Comparison of ENCODE assay signal across 22 cellular contexts in genomic region chr7:4824120-4824775, GRCh38. TPM values are rescaled to one million over a fixed set of nuclear protein-coding genes. Genes with fewer than 3 reads are reported as not detected.
A peak's percentile ranks its signal among the peaks of the same experiment; 100 is the strongest.
DNase-seq lines count a peak whose midpoint lies in the region; ATAC-seq and TF ChIP-seq lines count a peak whose summit lies in the region.
"Had no signal": no experiment of that assay in that cellular context is flagged by ENCODE, and none has a peak within 500 bp of the region (broad histone marks: within the 10 kb centered on the region; RNA-seq: fewer than 3 reads in every experiment).

No MANE protein-coding gene starts in this region.

- WGBS in SK-N-SH (ENCODE audit: low lambda C conversion rate), result 85% methylated on average over 14 of the region's 20 CpGs
- 90 to 93% methylated on average over 18 to 20 of the region's 20 CpGs for WGBS in endodermal cell (ENCODE audit: insufficient coverage in 1 of 2, insufficient read length in 1 of 2), 2 experiments
- 85 to 90% methylated on average over 19 to 20 of the region's 20 CpGs for WGBS in GM23248 (ENCODE audit: low coverage in 1 of 2, low lambda C conversion rate in 2 of 2, missing lambda C conversion rate in 2 of 2), 2 experiments

- TF ChIP-seq CTCF in SK-N-SH (IDR thresholded peaks at IDR 0.05) (no peak), endodermal cell (conservative IDR thresholded peaks at IDR 0.05) (no peak), nephron progenitor cell (IDR thresholded peaks at IDR 0.05) (no peak), type B pancreatic cell (conservative IDR thresholded peaks at IDR 0.05) (no peak), Calu3 (IDR thresholded peaks at IDR 0.05; ENCODE audit: unreplicated experiment) (no peak)

- H3K79me2 ChIP-seq in SK-N-SH (ENCODE audit: insufficient read depth) (no peaks in the 10 kb centered on the region), GM23248 (ENCODE audit: insufficient read depth) (no peaks in the 10 kb centered on the region)

- H3K9ac ChIP-seq in SK-N-SH (no peak overlapping the region), endodermal cell (ENCODE audit: extremely low read depth, low read length, poor library complexity, severe bottlenecking) (no peak overlapping the region), GM23248 (no peak overlapping the region)
- H3K9ac ChIP-seq: KMS-11 had no signal

- H4K20me1 ChIP-seq in SK-N-SH (ENCODE audit: insufficient read depth), result no peaks in the 10 kb centered on the region
- H4K20me1 ChIP-seq in GM23248 (ENCODE audit: insufficient read depth), result no peaks in the 10 kb centered on the region

- H3K9me3 Mint-ChIP-seq in endodermal cell (no peaks in the 10 kb centered on the region), nephron progenitor cell (no peaks in the 10 kb centered on the region), type B pancreatic cell (no peaks in the 10 kb centered on the region), Calu3 (ENCODE audit: low read depth, unreplicated experiment) (no peaks in the 10 kb centered on the region)

- H2AFZ ChIP-seq in SK-N-SH (ENCODE audit: low read depth) (no peak overlapping the region), GM23248 (no peak overlapping the region)

- H3K9me2 ChIP-seq in SK-N-SH (no peaks in the 10 kb centered on the region), GM23248 (ENCODE audit: insufficient read depth) (no peaks in the 10 kb centered on the region)

- H3K9me3 ChIP-seq in SK-N-SH (no peaks in the 10 kb centered on the region), endodermal cell (ENCODE audit: control insufficient read depth, low read length) (no peaks in the 10 kb centered on the region), GM23248 (ENCODE audit: low read depth) (no peaks in the 10 kb centered on the region)
- H3K9me3 ChIP-seq: BE2C had no signal

- H3K27me3 ChIP-seq in SK-N-SH (ENCODE audit: insufficient read depth), result no peaks in the 10 kb centered on the region
- no peaks in the 10 kb centered on the region for H3K27me3 ChIP-seq in endodermal cell (ENCODE audit: control insufficient read depth, insufficient read depth, low read length, poor library complexity, severe bottlenecking)
- no peaks in the 10 kb centered on the region for H3K27me3 ChIP-seq in GM23248 (replicated peaks; ENCODE audit: insufficient read depth)
- H3K27me3 ChIP-seq: BE2C had no signal

- H3K36me3 ChIP-seq in SK-N-SH (replicated peaks in 1 of 2; ENCODE audit: control insufficient read depth in 1 of 2, insufficient read depth in 2 of 2, low read length in 1 of 2), result no peaks in the 10 kb centered on the region
- H3K36me3 ChIP-seq in endodermal cell (ENCODE audit: control insufficient read depth, insufficient read depth, low read length), result peaks cover 1% of the 10 kb centered on the region
- no peaks in the 10 kb centered on the region for H3K36me3 ChIP-seq in GM23248 (ENCODE audit: low read depth)
- H3K36me3 ChIP-seq: BE2C had no signal

- no peak for TF ChIP-seq RAD21 in SK-N-SH (IDR thresholded peaks at IDR 0.05; ENCODE audit: low read length)

- no peak overlapping the region for H3K4me2 ChIP-seq in SK-N-SH
- H3K4me2 ChIP-seq in GM23248 (ENCODE audit: unreplicated experiment), result no peak overlapping the region
- H3K4me2 ChIP-seq: KMS-11 had no signal

- peak; percentile 30 for DNase-seq in SK-N-SH
- DNase-seq in endodermal cell, result peak; percentile 33
- DNase-seq in nephron progenitor cell, result no peak
- peak; percentile 64 for DNase-seq in type B pancreatic cell (ENCODE audit: extremely low spot score, unreplicated experiment)
- no peak for DNase-seq in GM23248
- no peak for DNase-seq in Calu3
- DNase-seq: ACHN, BE2C, MM.1S, NCI-H1694, NCI-H2029 treated with DMSO at 0.1 percent for 48 hours, NCI-H226, NCI-H510A, NCI-H69 had no signal

- no peak for TF ChIP-seq EP300 in SK-N-SH (IDR thresholded peaks at IDR 0.05; ENCODE audit: borderline replicate concordance in 1 of 2, low read depth in 1 of 2, low read length in 1 of 2)

- peaks cover 20% of the 10 kb centered on the region for H3K36me3 Mint-ChIP-seq in endodermal cell (ENCODE audit: low read depth)
- peaks cover 15% of the 10 kb centered on the region for H3K36me3 Mint-ChIP-seq in nephron progenitor cell (ENCODE audit: low read depth)
- no peaks in the 10 kb centered on the region for H3K36me3 Mint-ChIP-seq in type B pancreatic cell
- no peaks in the 10 kb centered on the region for H3K36me3 Mint-ChIP-seq in Calu3 (ENCODE audit: insufficient read depth, unreplicated experiment)
- H3K36me3 Mint-ChIP-seq: IgD-negative memory B cell had no signal

- intact Hi-C loops in Calu3 (cut with micrococcal nuclease; ENCODE audit: unreplicated experiment), result no loop called here

- H3K27ac ChIP-seq in SK-N-SH (ENCODE audit: low read depth in 2 of 2, low read length in 1 of 2) (no peak overlapping the region), endodermal cell (ENCODE audit: low read depth, low read length) (no peak overlapping the region), GM23248 (no peak overlapping the region)
- H3K27ac ChIP-seq: 22Rv1, KMS-11, RWPE1 had no signal

- POLR2A ChIA-PET in SK-N-SH (lab: Yijun Ruan, JAX), result no interaction called here

- CTCF ChIA-PET in SK-N-SH (lab: Yijun Ruan, JAX), result interaction anchor here (0.7 to 2.4 kb wide), 6 partner anchors 22 to 275 kb away, joined by 3 to 14 read pairs (median 8); partner anchors contain the start of gene RADIL
- CTCF ChIA-PET in Calu3 (lab: Charles Lee), result no interaction called here

- H3K4me1 ChIP-seq in SK-N-SH (ENCODE audit: control insufficient read depth in 1 of 2, insufficient read depth in 2 of 2, low read depth in 1 of 2, low read length in 1 of 2) (no peaks in the 10 kb centered on the region; a peak in 1 of 4 replicates), endodermal cell (ENCODE audit: control insufficient read depth, insufficient read depth, low read length) (no peaks in the 10 kb centered on the region), GM23248 (ENCODE audit: insufficient read depth) (no peaks in the 10 kb centered on the region)
- H3K4me1 ChIP-seq: BE2C had no signal

- H3K27me3 Mint-ChIP-seq in endodermal cell (ENCODE audit: insufficient read depth) (no peaks in the 10 kb centered on the region), nephron progenitor cell (ENCODE audit: low read depth, poor library complexity) (no peaks in the 10 kb centered on the region), type B pancreatic cell (no peaks in the 10 kb centered on the region), Calu3 (ENCODE audit: unreplicated experiment) (peaks cover 85% of the 10 kb centered on the region)

- H3K4me3 Mint-ChIP-seq in endodermal cell, result no peak overlapping the region
- no peak overlapping the region for H3K4me3 Mint-ChIP-seq in nephron progenitor cell
- H3K4me3 Mint-ChIP-seq in type B pancreatic cell, result no peak overlapping the region
- H3K4me3 Mint-ChIP-seq in Calu3 (ENCODE audit: low read depth, unreplicated experiment), result no peak overlapping the region
- H3K4me3 Mint-ChIP-seq: IgD-negative memory B cell had no signal

- H3K4me3 ChIP-seq in SK-N-SH (ENCODE audit: low read depth in 2 of 2, low read length in 1 of 2), result no peak overlapping the region
- H3K4me3 ChIP-seq in endodermal cell (ENCODE audit: low read length), result no peak overlapping the region
- H3K4me3 ChIP-seq in GM23248, result no peak overlapping the region

- H3K4me1 Mint-ChIP-seq in endodermal cell, result no peaks in the 10 kb centered on the region
- H3K4me1 Mint-ChIP-seq in nephron progenitor cell, result peaks cover 13% of the 10 kb centered on the region
- H3K4me1 Mint-ChIP-seq in type B pancreatic cell (ENCODE audit: unreplicated experiment), result peaks cover 5% of the 10 kb centered on the region
- no peaks in the 10 kb centered on the region for H3K4me1 Mint-ChIP-seq in Calu3 (ENCODE audit: low read depth, unreplicated experiment)
- H3K4me1 Mint-ChIP-seq: IgD-negative memory B cell had no signal

- ATAC-seq in SK-N-SH treated with all-trans-retinoic acid at 6 μM for 48 hours (no peak), GM21515 (IDR thresholded peaks at IDR 0.05; ENCODE audit: unreplicated experiment) (no peak)
- ATAC-seq: HCT116 had no signal

- H3K27ac Mint-ChIP-seq in endodermal cell (no peak overlapping the region), nephron progenitor cell (peak overlapping the region; percentile 39), type B pancreatic cell (no peak overlapping the region), Calu3 (ENCODE audit: unreplicated experiment) (no peak overlapping the region)
- H3K27ac Mint-ChIP-seq: IgD-negative memory B cell had no signal

- no peaks in the 10 kb centered on the region for H3F3A ChIP-seq in SK-N-SH (replicated peaks; ENCODE audit: insufficient read depth)
- H3F3A ChIP-seq in GM23248 (ENCODE audit: insufficient read depth), result no peaks in the 10 kb centered on the region

- in situ Hi-C loops in GM23248 (cut with MboI), result no loop called here

- no TSS peak for BruUV-seq in Calu3 (replicated peaks; lab: Mats Ljungman, UMichigan)

RNA-seq across cellular contexts. Expression of gene PAPOLB, which starts 37.6 kb away (rescaled TPM):
- not detected in 2 replicates for polyA plus RNA-seq in SK-N-SH (2012; rRNA removed)
- polyA plus RNA-seq in SK-N-SH (2012; cell fraction: cytosol; rRNA removed), result 0.01 TPM in 1 of 2 replicates, not detected in the other
- polyA plus RNA-seq in SK-N-SH (2012; cell fraction: nucleus; rRNA removed), result 0.01 and 0.05 TPM in 2 replicates
- 1 to 10 TPM; 1.2 to 1.8 TPM for total RNA-seq in endodermal cell
- polyA plus RNA-seq in endodermal cell (2013, experiment 1 of 2), result 0.11 TPM
- 0.21 TPM for polyA plus RNA-seq in endodermal cell (2013, experiment 2 of 2)
- 0.07 and 0.56 TPM in 2 replicates for total RNA-seq in type B pancreatic cell (ENCODE audit: low replicate concordance)
- total RNA-seq in GM23248 (2014; rRNA removed; shearing (Covaris generic)), result 0.11 TPM in 1 of 2 replicates, not detected in the other
- 0.04 TPM in 1 of 2 replicates, not detected in the other for polyA plus RNA-seq in GM23248 (2016; fragmentation: Nextera tagmentation; extraction: Ambion mirVana)
- total RNA-seq in Calu3 (2022), result 0.07 TPM in 1 of 2 replicates, not detected in the other
- total RNA-seq: OCI-LY7 had no signal
- polyA plus RNA-seq: IgD-negative memory B cell had no signal

RNA-seq across cellular contexts. Expression of gene AP5Z1, which starts 48.8 kb away (rescaled TPM):
- polyA plus RNA-seq in SK-N-SH (2012; rRNA removed) (29.5 and 36.7 TPM in 2 replicates), GM23248 (2016; fragmentation: Nextera tagmentation; extraction: Ambion mirVana) (31.1 and 31.2 TPM in 2 replicates)
- 5.5 and 11.0 TPM in 2 replicates for polyA plus RNA-seq in SK-N-SH (2012; cell fraction: cytosol; rRNA removed)
- polyA plus RNA-seq in SK-N-SH (2012; cell fraction: nucleus; rRNA removed), result 159 and 241 TPM in 2 replicates
- total RNA-seq in endodermal cell (10 to 100 TPM; 31.0 to 34.7 TPM), type B pancreatic cell (ENCODE audit: low replicate concordance) (36.9 and 53.2 TPM in 2 replicates), Calu3 (2022) (66.1 and 70.7 TPM in 2 replicates)
- polyA plus RNA-seq in endodermal cell (2013, experiment 1 of 2), result 13.7 TPM
- 13.7 TPM for polyA plus RNA-seq in endodermal cell (2013, experiment 2 of 2)
- total RNA-seq in GM23248 (2014; rRNA removed; shearing (Covaris generic)), result 44.5 and 48.7 TPM in 2 replicates

RNA-seq across cellular contexts. Expression of gene RADIL, which starts 59.3 kb away (rescaled TPM):
- 3.5 and 4.3 TPM in 2 replicates for polyA plus RNA-seq in SK-N-SH (2012; rRNA removed)
- polyA plus RNA-seq in SK-N-SH (2012; cell fraction: cytosol; rRNA removed), result 1.8 and 4.2 TPM in 2 replicates
- 5.6 and 9.4 TPM in 2 replicates for polyA plus RNA-seq in SK-N-SH (2012; cell fraction: nucleus; rRNA removed)
- total RNA-seq in endodermal cell, result 10 to 100 TPM; 34.9 to 47.6 TPM
- 15.4 TPM for polyA plus RNA-seq in endodermal cell (2013, experiment 1 of 2)
- polyA plus RNA-seq in endodermal cell (2013, experiment 2 of 2), result 17.9 TPM
- 0.93 and 11.8 TPM in 2 replicates for total RNA-seq in type B pancreatic cell (ENCODE audit: low replicate concordance)
- total RNA-seq in GM23248 (2014; rRNA removed; shearing (Covaris generic)), result 0.13 and 4.3 TPM in 2 replicates
- polyA plus RNA-seq in GM23248 (2016; fragmentation: Nextera tagmentation; extraction: Ambion mirVana), result 0.55 and 0.77 TPM in 2 replicates
- total RNA-seq in Calu3 (2022), result 0.83 and 1.8 TPM in 2 replicates
- polyA plus RNA-seq: IgD-negative memory B cell had no signal

Comparison
In these comparisons a context has a peak if more than half of its experiments do, and no peak if none do; other contexts are left out.
1. DNase-seq: peak in SK-N-SH (single experiment), endodermal cell (single experiment) and type B pancreatic cell (single experiment); none in nephron progenitor cell (single experiment), GM23248 (single experiment) and Calu3 (single experiment).